Comparison of ENCODE assay signal across 21 cellular contexts in the genomic region with DNA sequence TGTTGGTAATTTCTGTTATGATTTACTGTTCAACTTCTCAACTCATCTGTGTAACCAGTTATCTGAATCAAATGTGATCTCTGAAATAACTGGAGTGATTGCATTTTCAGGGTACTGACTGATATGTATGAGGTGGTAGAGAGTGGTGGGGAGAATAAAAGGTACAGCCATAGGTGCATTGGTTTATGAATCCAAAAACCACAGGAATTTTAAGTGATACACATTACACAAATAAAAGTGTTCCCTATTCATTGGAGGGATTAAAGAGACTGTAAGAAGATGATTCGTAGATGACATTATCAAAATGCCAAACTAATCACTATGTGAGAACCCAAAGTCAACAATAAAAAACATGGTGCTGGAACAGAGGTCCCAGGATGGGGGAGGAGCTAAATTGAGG.
"Had no signal": no experiment of that assay in that cellular context is flagged by ENCODE, and none has a peak within 500 bp of the region (broad histone marks: within the 10 kb centered on the region; RNA-seq: fewer than 3 reads in every experiment).

No MANE protein-coding gene starts in this region.

- H3K36me3 ChIP-seq: esophagus muscularis mucosa, neutrophil, right atrium auricular region, sigmoid colon, tibial nerve, upper lobe of right lung, vagina had no signal

- H3K4me3 ChIP-seq: dorsolateral prefrontal cortex, esophagus muscularis mucosa, right atrium auricular region, sigmoid colon, skin epidermis, testis, tibial nerve, upper lobe of right lung, vagina had no signal

- H3K4me3 Mint-ChIP-seq: immature natural killer cell; naive thymus-derived CD4-positive, alpha-beta T cell; stimulated activated naive B cell treated with anti-CD40 and anti-IgM and Interleukin-4, amounts not matched to agents 10 μg/mL and 1 μg/mL and 100 μg/mL, for 72 hours; stimulated activated naive CD8-positive, alpha-beta T cell treated with anti-CD3 and anti-CD28 coated beads, Interleukin-15, amount 100 ng/mL, for 72 hours had no signal

- H3K27me3 Mint-ChIP-seq: stimulated activated naive B cell treated with anti-CD40 and anti-IgM and Interleukin-4, amounts not matched to agents 10 μg/mL and 1 μg/mL and 100 μg/mL, for 72 hours; stimulated activated naive CD8-positive, alpha-beta T cell treated with anti-CD3 and anti-CD28 coated beads, Interleukin-15, amount 100 ng/mL, for 72 hours had no signal

- H3K4me1 ChIP-seq: esophagus muscularis mucosa, right atrium auricular region, sigmoid colon, testis, tibial nerve, upper lobe of right lung, vagina had no signal

- H3K27me3 ChIP-seq: esophagus muscularis mucosa, neutrophil, right atrium auricular region, sigmoid colon, testis, tibial nerve, upper lobe of right lung, vagina had no signal

- H3K4me1 Mint-ChIP-seq: immature natural killer cell; naive thymus-derived CD4-positive, alpha-beta T cell; stimulated activated naive B cell treated with anti-CD40 and anti-IgM and Interleukin-4, amounts not matched to agents 10 μg/mL and 1 μg/mL and 100 μg/mL, for 72 hours; stimulated activated naive CD8-positive, alpha-beta T cell treated with anti-CD3 and anti-CD28 coated beads, Interleukin-15, amount 100 ng/mL, for 72 hours had no signal

- ATAC-seq: left colon; naive thymus-derived CD4-positive, alpha-beta T cell; stimulated activated naive B cell treated with anti-CD40 and anti-IgM and Interleukin-4, amounts not matched to agents 10 μg/mL and 1 μg/mL and 100 μg/mL, for 72 hours; stimulated activated naive CD8-positive, alpha-beta T cell treated with anti-CD3 and anti-CD28 coated beads, Interleukin-15, amount 100 ng/mL, for 72 hours; upper lobe of right lung had no signal

- H3K27ac ChIP-seq: dorsolateral prefrontal cortex, epithelial cell of prostate, esophagus muscularis mucosa, neutrophil, right atrium auricular region, sigmoid colon, skin epidermis, testis, tibial nerve, upper lobe of right lung, vagina had no signal

- DNase-seq: cortex of kidney; dorsolateral prefrontal cortex; effector memory CD4-positive, alpha-beta T cell; immature natural killer cell; left colon; mesendoderm; naive thymus-derived CD4-positive, alpha-beta T cell; sigmoid colon; stimulated activated CD4-positive, alpha-beta T cell treated with anti-CD3 and anti-CD28 coated beads, Interleukin-2, amount 100 ng/mL, for 24 hours; stimulated activated CD4-positive, alpha-beta T cell treated with anti-CD3 and anti-CD28 coated beads, Interleukin-4, amount 100 ng/mL, for 4 hours; stimulated activated naive B cell treated with anti-CD40 and anti-IgM and Interleukin-4, amounts not matched to agents 10 μg/mL and 1 μg/mL and 100 μg/mL, for 72 hours; stimulated activated naive CD8-positive, alpha-beta T cell treated with anti-CD3 and anti-CD28 coated beads, Interleukin-15, amount 100 ng/mL, for 72 hours; testis; upper lobe of right lung had no signal

- H3K36me3 Mint-ChIP-seq: immature natural killer cell; naive thymus-derived CD4-positive, alpha-beta T cell; stimulated activated naive B cell treated with anti-CD40 and anti-IgM and Interleukin-4, amounts not matched to agents 10 μg/mL and 1 μg/mL and 100 μg/mL, for 72 hours had no signal

- H3K27ac Mint-ChIP-seq: immature natural killer cell; naive thymus-derived CD4-positive, alpha-beta T cell; stimulated activated naive B cell treated with anti-CD40 and anti-IgM and Interleukin-4, amounts not matched to agents 10 μg/mL and 1 μg/mL and 100 μg/mL, for 72 hours had no signal

- H3K9me3 ChIP-seq: esophagus muscularis mucosa, neutrophil, right atrium auricular region, sigmoid colon, testis, tibial nerve, upper lobe of right lung, vagina had no signal
